8 cellular contexts compared by ENCODE assay signal in genomic region chr17:60526726-60527125, GRCh38. TPM values are rescaled to one million over a fixed set of nuclear protein-coding genes. Genes with fewer than 3 reads are reported as not detected.
DNase-seq lines count a peak whose midpoint lies in the region; FAIRE-seq and TF ChIP-seq lines count a peak whose summit lies in the region.

No MANE protein-coding gene starts in this region.

- H3K56ac ChIP-seq in mesendoderm (ENCODE audit: low read length): peak overlapping the region; percentile 95

- FAIRE-seq in HTR-8/SVneo (lab: Jason Lieb, UNC): no peak

- no peaks in the 10 kb centered on the region for H3K4me1 ChIP-seq in mesendoderm (ENCODE audit: control insufficient read depth, low read depth, low read length)

- no peak overlapping the region for H3K4ac ChIP-seq in mesendoderm (ENCODE audit: low read depth, low read length)

- peak overlapping the region; percentile 97 to 99 (median 98) for H3K4me3 Mint-ChIP-seq in brain

- no peaks in the 10 kb centered on the region for H3K27me3 ChIP-seq in mesendoderm (ENCODE audit: insufficient read depth, low read length, poor library complexity)

- peaks cover 16% of the 10 kb centered on the region for H3K36me3 Mint-ChIP-seq in brain

- peak overlapping the region; percentile 84 for H3K9ac ChIP-seq in mesendoderm (ENCODE audit: low read length)

- H2AK5ac ChIP-seq in mesendoderm (ENCODE audit: low read length): no peak overlapping the region

- WGBS in mesendoderm (ENCODE audit: extremely low coverage, insufficient coverage, low lambda C conversion rate): no CpG with 5 or more reads among the region's 6 CpGs

- peaks cover 0 to 16% (median 2%) of the 10 kb centered on the region in 5 experiments for H3K9me3 Mint-ChIP-seq in brain

- peak overlapping the region; percentile 79 for H3K4me3 ChIP-seq in mesendoderm (ENCODE audit: low read length)

- TF ChIP-seq CTCF in 22Rv1 (IDR thresholded peaks at IDR 0.05) (no peak), brain (conservative IDR thresholded peaks at IDR 0.05) (no peak)

- no peak overlapping the region for H3K18ac ChIP-seq in mesendoderm (ENCODE audit: low read length)

- peaks cover 10% of the 10 kb centered on the region for H3K79me1 ChIP-seq in mesendoderm (ENCODE audit: low read length)

- no peak overlapping the region for H2BK15ac ChIP-seq in mesendoderm (replicated peaks; ENCODE audit: low read depth)

- H4K5ac ChIP-seq in mesendoderm (ENCODE audit: low read length): no peak overlapping the region

- peaks cover 34% of the 10 kb centered on the region for H3K79me2 ChIP-seq in mesendoderm (ENCODE audit: control insufficient read depth, insufficient read depth, low read length)

- no peak overlapping the region for H4K8ac ChIP-seq in mesendoderm (ENCODE audit: low read depth, low read length)

- peaks cover 39% of the 10 kb centered on the region for H3K4me1 Mint-ChIP-seq in brain

- no peak overlapping the region for H3K23ac ChIP-seq in mesendoderm (ENCODE audit: low read length)

- H3K27ac ChIP-seq in 22Rv1: peak overlapping the region; percentile 95
- no peak overlapping the region for H3K27ac ChIP-seq in mesendoderm (ENCODE audit: low read depth, low read length)

- no peak overlapping the region for H2BK120ac ChIP-seq in mesendoderm (ENCODE audit: low read depth, low read length)

- no peaks in the 10 kb centered on the region for H3K36me3 ChIP-seq in mesendoderm (ENCODE audit: control insufficient read depth, insufficient read depth, low read length)

- H3K27me3 Mint-ChIP-seq in brain: peaks cover 6% of the 10 kb centered on the region

- H3K27ac Mint-ChIP-seq in brain: peak overlapping the region; percentile 95 to 98 (median 98)

- H2BK5ac ChIP-seq in mesendoderm (ENCODE audit: low read length): no peak overlapping the region

- DNase-seq in HCEC 1CT: peak; percentile 36
- peak; percentile 13 for DNase-seq in mesendoderm
- DNase-seq in HTR-8/SVneo (ENCODE audit: insufficient read length, low spot score): no peak
- DNase-seq in effector CD4-positive, alpha-beta T cell: no peak
- no peak for DNase-seq in NCI-H526 treated with DMSO at 0.1 percent for 48 hours (lab: John Stamatoyannopoulos, UW)
- no peak for DNase-seq in CD1c-positive myeloid dendritic cell (ENCODE audit: extremely low spot score)

- peak overlapping the region; percentile 76 for H3K4me2 ChIP-seq in mesendoderm (ENCODE audit: low read length)

RNA-seq across cellular contexts. Expression of gene APPBP2, which starts 0.7 kb away (rescaled TPM):
- 10.7 TPM for polyA plus RNA-seq in brain (ENCODE audit: insufficient read depth, low read depth, low replicate concordance)
- polyA plus RNA-seq in mesendoderm (2013, experiment 1 of 2): 3.6 TPM
- 4.0 TPM for polyA plus RNA-seq in mesendoderm (2013, experiment 2 of 2)

Comparison
In these comparisons a context has a peak if more than half of its experiments do, and no peak if none do; other contexts are left out.
1. DNase-seq: peak in HCEC 1CT (single experiment) and mesendoderm (single experiment); none in HTR-8/SVneo (single experiment), effector CD4-positive, alpha-beta T cell (single experiment), NCI-H526 treated with DMSO at 0.1 percent for 48 hours (single experiment) and CD1c-positive myeloid dendritic cell (single experiment).